In genomic region chr15:66704019-66704782, GRCh38 we compare ENCODE assay signal across 8 cellular contexts. TPM values are rescaled to one million over a fixed set of nuclear protein-coding genes. Genes with fewer than 3 reads are reported as not detected.
DNase-seq lines count a peak whose midpoint lies in the region; ATAC-seq, FAIRE-seq and TF ChIP-seq lines count a peak whose summit lies in the region.

No MANE protein-coding gene starts in this region.

- H3K4me3 Mint-ChIP-seq in activated CD4-positive, alpha-beta T cell treated with anti-CD3 and anti-CD28 coated beads for 36 hours, result peak overlapping the region; percentile 61
- H3K4me3 Mint-ChIP-seq in activated T-helper 1 cell treated with anti-CD3 and anti-CD28 coated beads, Interleukin-12 subunit alpha, Interleukin-12 subunit beta, Interleukin-2, Interleukin-4 antibody, amounts not matched to agents 30 ng/mL and 10 ng/mL and 1 ng/mL, durations not matched to agents 14 hours and 24 hours and 36 hours, result peak overlapping the region; percentile 68

- no peak for TF ChIP-seq CTCF in kidney (IDR thresholded peaks at IDR 0.05; ENCODE audit: borderline replicate concordance, extremely low read depth, insufficient read depth)

- peaks cover 14% of the 10 kb centered on the region for H3K4me1 Mint-ChIP-seq in activated CD4-positive, alpha-beta T cell treated with anti-CD3 and anti-CD28 coated beads for 36 hours
- peaks cover 16% of the 10 kb centered on the region for H3K4me1 Mint-ChIP-seq in activated T-helper 1 cell treated with anti-CD3 and anti-CD28 coated beads, Interleukin-12 subunit alpha, Interleukin-12 subunit beta, Interleukin-2, Interleukin-4 antibody, amounts not matched to agents 30 ng/mL and 10 ng/mL and 1 ng/mL, durations not matched to agents 14 hours and 24 hours and 36 hours (ENCODE audit: low read depth)

- no peak for FAIRE-seq in kidney (lab: Jason Lieb, UNC)

- H3K9me3 ChIP-seq in kidney (ENCODE audit: control insufficient read depth in 1 of 2, low read length in 2 of 2) (no peaks in the 10 kb centered on the region), subcutaneous abdominal adipose tissue (ENCODE audit: control insufficient read depth in 5 of 5, low read length in 5 of 5) (no peaks in the 10 kb centered on the region)

- no peaks in the 10 kb centered on the region for H3K27me3 ChIP-seq in subcutaneous abdominal adipose tissue (ENCODE audit: control insufficient read depth in 5 of 5, insufficient read depth in 4 of 5, low read length in 5 of 5)

- H3K9ac ChIP-seq in kidney (ENCODE audit: low read length in 2 of 2) (peak overlapping the region; percentile 38 to 47), subcutaneous abdominal adipose tissue (ENCODE audit: low read length in 5 of 5) (peak overlapping the region; percentile 11 to 79 (median 63))

- DNase-seq in activated CD4-positive, alpha-beta T cell treated with anti-CD3 and anti-CD28 coated beads for 36 hours, result peak; percentile 17
- DNase-seq in activated CD4-positive, alpha-beta T cell treated with anti-CD3 and anti-CD28 coated beads, Interleukin-2, amount 50 U/mL, for 1 hour, result no peak
- no peak for DNase-seq in activated T-helper 1 cell treated with anti-CD3 and anti-CD28 coated beads, Interleukin-12 subunit alpha, Interleukin-12 subunit beta, Interleukin-2, Interleukin-4 antibody, amounts not matched to agents 30 ng/mL and 10 ng/mL and 1 ng/mL, durations not matched to agents 14 hours and 24 hours and 36 hours (ENCODE audit: low spot score)
- DNase-seq in kidney (no peak), NCI-H446 (lab: John Stamatoyannopoulos, UW) (no peak), NCI-H82 (lab: John Stamatoyannopoulos, UW) (no peak)

- CTCF ChIA-PET in activated CD4-positive, alpha-beta T cell treated with anti-CD3 and anti-CD28 coated beads for 36 hours (lab: Charles Lee), result interaction anchor here (0.6 to 1.7 kb wide), 2 partner anchors 147 to 705 kb away, joined by 3 to 4 read pairs; no protein-coding TSS in a partner anchor

- H3K27me3 Mint-ChIP-seq in activated CD4-positive, alpha-beta T cell treated with anti-CD3 and anti-CD28 coated beads for 36 hours, result peaks cover 16% of the 10 kb centered on the region
- H3K27me3 Mint-ChIP-seq in activated T-helper 1 cell treated with anti-CD3 and anti-CD28 coated beads, Interleukin-12 subunit alpha, Interleukin-12 subunit beta, Interleukin-2, Interleukin-4 antibody, amounts not matched to agents 30 ng/mL and 10 ng/mL and 1 ng/mL, durations not matched to agents 14 hours and 24 hours and 36 hours (ENCODE audit: insufficient read depth), result peaks cover 26% of the 10 kb centered on the region

- no peaks in the 10 kb centered on the region for H3K36me3 Mint-ChIP-seq in activated CD4-positive, alpha-beta T cell treated with anti-CD3 and anti-CD28 coated beads for 36 hours (ENCODE audit: low read depth)
- no peaks in the 10 kb centered on the region for H3K36me3 Mint-ChIP-seq in activated T-helper 1 cell treated with anti-CD3 and anti-CD28 coated beads, Interleukin-12 subunit alpha, Interleukin-12 subunit beta, Interleukin-2, Interleukin-4 antibody, amounts not matched to agents 30 ng/mL and 10 ng/mL and 1 ng/mL, durations not matched to agents 14 hours and 24 hours and 36 hours (ENCODE audit: low read depth)

- no peak overlapping the region for H3K27ac Mint-ChIP-seq in activated CD4-positive, alpha-beta T cell treated with anti-CD3 and anti-CD28 coated beads for 36 hours
- no peak overlapping the region for H3K27ac Mint-ChIP-seq in activated T-helper 1 cell treated with anti-CD3 and anti-CD28 coated beads, Interleukin-12 subunit alpha, Interleukin-12 subunit beta, Interleukin-2, Interleukin-4 antibody, amounts not matched to agents 30 ng/mL and 10 ng/mL and 1 ng/mL, durations not matched to agents 14 hours and 24 hours and 36 hours

- no peak for ATAC-seq in activated CD4-positive, alpha-beta T cell treated with anti-CD3 and anti-CD28 coated beads for 36 hours
- ATAC-seq in HG02588 (IDR thresholded peaks at IDR 0.05; ENCODE audit: unreplicated experiment), result no peak

- H3K4me3 ChIP-seq in kidney (ENCODE audit: low read length in 2 of 2) (peak overlapping the region; percentile 67 to 89), subcutaneous abdominal adipose tissue (ENCODE audit: low read depth in 1 of 5, low read length in 5 of 5) (peak overlapping the region; percentile 84 to 90 (median 86))

- H3K36me3 ChIP-seq in kidney (ENCODE audit: control insufficient read depth in 1 of 2, insufficient read depth in 2 of 2, low read length in 2 of 2) (no peaks in the 10 kb centered on the region), subcutaneous abdominal adipose tissue (ENCODE audit: control insufficient read depth in 5 of 5, insufficient read depth in 5 of 5, low read length in 5 of 5) (peaks cover 0 to 3% (median 0%) of the 10 kb centered on the region in 5 donors)

- intact Hi-C loops in activated CD4-positive, alpha-beta T cell treated with anti-CD3 and anti-CD28 coated beads for 36 hours (cut with DNase I, micrococcal nuclease), result loop anchor here (5.0 to 10.0 kb wide), 6 partner anchors 89 to 1133 kb away; partner anchors contain the start of genes AAGAB (in 1 of the 2), IQCH (in 1 of the 2), MAP2K1 (in 1 of the 2) and MAP2K5 (in 1 of the 2)
- intact Hi-C loops in activated T-helper 1 cell treated with anti-CD3 and anti-CD28 coated beads, Interleukin-12 subunit alpha, Interleukin-12 subunit beta, Interleukin-2, Interleukin-4 antibody, amounts not matched to agents 30 ng/mL and 10 ng/mL and 1 ng/mL, durations not matched to agents 14 hours and 24 hours and 36 hours (cut with micrococcal nuclease), result loop anchor here (5.0 to 10.0 kb wide), 5 partner anchors 207 to 1348 kb away; partner anchors contain the start of genes DIS3L, MAP2K5, PIAS1 and SNAPC5
- intact Hi-C loops in kidney (cut with DNase I), result no loop called here

- H3K27ac ChIP-seq in kidney (ENCODE audit: low read depth in 2 of 2, low read length in 2 of 2), result peak overlapping the region in 1 of 2 donors; percentile 29
- peak overlapping the region; percentile 74 for H3K27ac ChIP-seq in subcutaneous abdominal adipose tissue (ENCODE audit: low read depth, low read length)

- no peaks in the 10 kb centered on the region for H3K9me3 Mint-ChIP-seq in activated CD4-positive, alpha-beta T cell treated with anti-CD3 and anti-CD28 coated beads for 36 hours (ENCODE audit: low read depth)
- H3K9me3 Mint-ChIP-seq in activated T-helper 1 cell treated with anti-CD3 and anti-CD28 coated beads, Interleukin-12 subunit alpha, Interleukin-12 subunit beta, Interleukin-2, Interleukin-4 antibody, amounts not matched to agents 30 ng/mL and 10 ng/mL and 1 ng/mL, durations not matched to agents 14 hours and 24 hours and 36 hours, result no peaks in the 10 kb centered on the region

- POLR2A ChIA-PET in activated CD4-positive, alpha-beta T cell treated with anti-CD3 and anti-CD28 coated beads for 36 hours (lab: Charles Lee), result no interaction called here

- H3K4me1 ChIP-seq in kidney (ENCODE audit: control insufficient read depth in 1 of 2, insufficient read depth in 1 of 2, low read depth in 1 of 2, low read length in 2 of 2) (peaks cover 28 to 36% of the 10 kb centered on the region in 2 donors), subcutaneous abdominal adipose tissue (ENCODE audit: control insufficient read depth in 5 of 5, insufficient read depth in 5 of 5, low read length in 5 of 5) (peaks cover 3 to 72% (median 61%) of the 10 kb centered on the region in 5 donors)

RNA-seq across cellular contexts. Expression of gene SMAD6, which starts 2.2 kb away (rescaled TPM):
- total RNA-seq in activated CD4-positive, alpha-beta T cell treated with anti-CD3 and anti-CD28 coated beads for 36 hours, result under 1 TPM; 0.19 to 0.23 TPM
- 0.34 and 0.83 TPM in 2 replicates for total RNA-seq in activated T-helper 1 cell treated with anti-CD3 and anti-CD28 coated beads, Interleukin-12 subunit alpha, Interleukin-12 subunit beta, Interleukin-2, Interleukin-4 antibody, amounts not matched to agents 30 ng/mL and 10 ng/mL and 1 ng/mL, durations not matched to agents 14 hours and 24 hours and 36 hours
- total RNA-seq in kidney, result 23.0 TPM
- 15.4 TPM for polyA plus RNA-seq in kidney (ENCODE audit: insufficient read depth, low read depth, low replicate concordance)

Comparison
In these comparisons a context has a peak if more than half of its experiments do, and no peak if none do; other contexts are left out.
1. RNA of gene SMAD6, which starts 2.2 kb away (total RNA-seq): 23.0 TPM in kidney (single experiment); 0.34 to 0.83 TPM in activated T-helper 1 cell treated with anti-CD3 and anti-CD28 coated beads, Interleukin-12 subunit alpha, Interleukin-12 subunit beta, Interleukin-2, Interleukin-4 antibody, amounts not matched to agents 30 ng/mL and 10 ng/mL and 1 ng/mL, durations not matched to agents 14 hours and 24 hours and 36 hours and 0.19 to 0.23 TPM in activated CD4-positive, alpha-beta T cell treated with anti-CD3 and anti-CD28 coated beads for 36 hours; every median in the first group is over 10 times any median in the second.